26 cellular contexts compared by ENCODE assay signal in genomic region chr21:46399686-46400085, GRCh38. TPM values are rescaled to one million over a fixed set of nuclear protein-coding genes. Genes with fewer than 3 reads are reported as not detected.
DNase-seq lines count a peak whose midpoint lies in the region; ATAC-seq, FAIRE-seq and TF ChIP-seq lines count a peak whose summit lies in the region.
"Had no signal": no experiment of that assay in that cellular context is flagged by ENCODE, and none has a peak within 500 bp of the region (broad histone marks: within the 10 kb centered on the region; RNA-seq: fewer than 3 reads in every experiment).

No MANE protein-coding gene starts in this region.

- H3K36me3 ChIP-seq in CD4-positive, CD25-positive, alpha-beta regulatory T cell (ENCODE audit: control insufficient read depth, insufficient read depth, low read length), result peaks cover 55% of the 10 kb centered on the region
- H3K36me3 ChIP-seq in H7 (replicated peaks; ENCODE audit: control insufficient read depth, insufficient read depth, low read length), result peaks cover 11% of the 10 kb centered on the region

- no peak for ATAC-seq in CD4-positive, CD25-positive, alpha-beta regulatory T cell (ENCODE audit: low read depth in 2 of 2)
- no peak for ATAC-seq in effector memory CD8-positive, alpha-beta T cell (replicated peaks)
- ATAC-seq: CD8-positive, alpha-beta T cell; GM12878; HepG2; K562; PC-3 had no signal

- H3K27me3 Mint-ChIP-seq in CD4-positive, CD25-positive, alpha-beta regulatory T cell, result no peaks in the 10 kb centered on the region
- H3K27me3 Mint-ChIP-seq in effector memory CD8-positive, alpha-beta T cell, result no peaks in the 10 kb centered on the region
- H3K27me3 Mint-ChIP-seq in nephron progenitor cell (ENCODE audit: low read depth, poor library complexity), result peaks cover 4% of the 10 kb centered on the region

- H3K9me3 ChIP-seq in CD4-positive, CD25-positive, alpha-beta regulatory T cell (ENCODE audit: control insufficient read depth in 2 of 2, low read length in 2 of 2), result no peaks in the 10 kb centered on the region
- H3K9me3 ChIP-seq: Caco-2, MG63 had no signal

- FAIRE-seq in H54 (lab: Jason Lieb, UNC), result no peak
- FAIRE-seq: GM12878, HepG2, K562 had no signal

- H3K4me1 ChIP-seq in CD4-positive, CD25-positive, alpha-beta regulatory T cell (ENCODE audit: control insufficient read depth, insufficient read depth, low read length, poor library complexity, severe bottlenecking), result no peaks in the 10 kb centered on the region
- H3K4me1 ChIP-seq: Caco-2 had no signal

- no peak for TF ChIP-seq POLR2A in H54 (IDR thresholded peaks at IDR 0.05; ENCODE audit: low read depth, low read length)

- H3K27ac ChIP-seq in CD4-positive, CD25-positive, alpha-beta regulatory T cell (ENCODE audit: insufficient read depth, low read length, poor library complexity, severe bottlenecking), result no peak overlapping the region

- DNase-seq in CD4-positive, CD25-positive, alpha-beta regulatory T cell, result no peak
- DNase-seq in H7, result peak; percentile 35
- no peak for DNase-seq in effector memory CD8-positive, alpha-beta T cell
- DNase-seq in nephron progenitor cell, result no peak
- no peak for DNase-seq in DMS79 (lab: John Stamatoyannopoulos, UW)
- DNase-seq in H54 (ENCODE audit: insufficient read length, low spot score), result no peak
- no peak for DNase-seq in posterior vena cava (ENCODE audit: low spot score)
- DNase-seq: C1 segment of cervical spinal cord; Caco-2; CD8-positive, alpha-beta T cell; EL; GDM1; GOT3; MG63; NCI-H1105 treated with DMSO at 0.1 percent for 48 hours; NCI-H146; NCI-H1930; NCI-H2107; NCI-H524; NCI-H82; NK-92 treated with Interleukin-12 subunit alpha and Interleukin-12 subunit beta, amount 100 ng/mL, for 24 hours; PC-3; SHP77 had no signal

- TF ChIP-seq CTCF in nephron progenitor cell (IDR thresholded peaks at IDR 0.05), result no peak

- peak overlapping the region in 2 of 3 donors; percentile 65 to 78 for H3K27ac Mint-ChIP-seq in CD4-positive, CD25-positive, alpha-beta regulatory T cell
- H3K27ac Mint-ChIP-seq in effector memory CD8-positive, alpha-beta T cell, result peak overlapping the region; percentile 5 to 88
- peak overlapping the region; percentile 86 for H3K27ac Mint-ChIP-seq in nephron progenitor cell
- H3K27ac Mint-ChIP-seq: CD8-positive, alpha-beta T cell had no signal

- H3K4me3 Mint-ChIP-seq in CD4-positive, CD25-positive, alpha-beta regulatory T cell, result no peak overlapping the region
- no peak overlapping the region for H3K4me3 Mint-ChIP-seq in effector memory CD8-positive, alpha-beta T cell
- no peak overlapping the region for H3K4me3 Mint-ChIP-seq in nephron progenitor cell
- H3K4me3 Mint-ChIP-seq: CD8-positive, alpha-beta T cell had no signal

- intact Hi-C loops in posterior vena cava (cut with DNase I), result no loop called here

- H3K27me3 ChIP-seq in CD4-positive, CD25-positive, alpha-beta regulatory T cell (ENCODE audit: control insufficient read depth, insufficient read depth, low read length), result no peaks in the 10 kb centered on the region
- no peaks in the 10 kb centered on the region for H3K27me3 ChIP-seq in H7 (ENCODE audit: control insufficient read depth, insufficient read depth, low read length)
- H3K27me3 ChIP-seq: MG63 had no signal

- peaks cover 34% of the 10 kb centered on the region for H3K36me3 Mint-ChIP-seq in CD4-positive, CD25-positive, alpha-beta regulatory T cell
- peaks cover 58% of the 10 kb centered on the region for H3K36me3 Mint-ChIP-seq in effector memory CD8-positive, alpha-beta T cell (ENCODE audit: insufficient read depth)
- H3K36me3 Mint-ChIP-seq in nephron progenitor cell (ENCODE audit: low read depth), result peaks cover 56% of the 10 kb centered on the region

- H3K4me1 Mint-ChIP-seq in CD4-positive, CD25-positive, alpha-beta regulatory T cell, result no peaks in the 10 kb centered on the region
- H3K4me1 Mint-ChIP-seq in effector memory CD8-positive, alpha-beta T cell (ENCODE audit: low read depth in 2 of 2), result peaks cover 0 to 3% of the 10 kb centered on the region in 2 donors
- peaks cover under 1% of the 10 kb centered on the region for H3K4me1 Mint-ChIP-seq in nephron progenitor cell

- H3K9me3 Mint-ChIP-seq in CD4-positive, CD25-positive, alpha-beta regulatory T cell, result peaks cover 0 to 1% (median 0%) of the 10 kb centered on the region in 7 donors
- peaks cover 0 to 4% of the 10 kb centered on the region in 2 donors for H3K9me3 Mint-ChIP-seq in effector memory CD8-positive, alpha-beta T cell
- H3K9me3 Mint-ChIP-seq in nephron progenitor cell, result no peaks in the 10 kb centered on the region
- H3K9me3 Mint-ChIP-seq: CD8-positive, alpha-beta T cell had no signal

- H3K4me3 ChIP-seq in CD4-positive, CD25-positive, alpha-beta regulatory T cell (ENCODE audit: low read depth, low read length), result no peak overlapping the region
- H3K4me3 ChIP-seq in H7 (ENCODE audit: insufficient read depth, low read depth, low read length), result no peak overlapping the region
- H3K4me3 ChIP-seq: GM12878, K562, MG63 had no signal

RNA-seq across cellular contexts. Expression of gene DIP2A, which starts 59.0 kb away (rescaled TPM):
- total RNA-seq in CD4-positive, CD25-positive, alpha-beta regulatory T cell, result 125 TPM
- 10 to 100 TPM; 12.6 to 24.8 (median 16.6) TPM for polyA plus RNA-seq in CD4-positive, CD25-positive, alpha-beta regulatory T cell
- total RNA-seq in H7 (2014; rRNA removed; shearing (Covaris generic)), result 19.4 and 30.2 TPM in 2 replicates
- total RNA-seq in posterior vena cava, result 10 to 100 TPM; 24.3 to 26.4 TPM
